Comparison of ENCODE assay signal across 8 cellular contexts in genomic region chr11:11010624-11011127, GRCh38.
DNase-seq lines count a peak whose midpoint lies in the region; ATAC-seq and TF ChIP-seq lines count a peak whose summit lies in the region.

No MANE protein-coding gene starts in this region.

- no peaks in the 10 kb centered on the region for H4K20me1 ChIP-seq in SK-N-SH (ENCODE audit: insufficient read depth)

- POLR2A ChIA-PET in SK-N-SH (lab: Yijun Ruan, JAX), result no interaction called here

- TF ChIP-seq POLR2A in GM18505 (IDR thresholded peaks at IDR 0.05; ENCODE audit: borderline replicate concordance, extremely low read depth, insufficient read depth, insufficient read length), result no peak

- CTCF ChIA-PET in SK-N-SH (lab: Yijun Ruan, JAX), result interaction anchor here (1.0 to 3.5 kb wide), 8 partner anchors 9 to 78 kb away, joined by 3 to 25 read pairs (median 4); no protein-coding TSS in a partner anchor

- no peak overlapping the region for H3K9ac ChIP-seq in SK-N-SH

- no peaks in the 10 kb centered on the region for H3K36me3 ChIP-seq in SK-N-SH (replicated peaks in 1 of 2; ENCODE audit: control insufficient read depth in 1 of 2, insufficient read depth in 2 of 2, low read length in 1 of 2)
- no peaks in the 10 kb centered on the region for H3K36me3 ChIP-seq in heart right ventricle

- H2AFZ ChIP-seq in SK-N-SH (ENCODE audit: low read depth), result no peak overlapping the region

- TF ChIP-seq CTCF in GM12875 (IDR thresholded peaks at IDR 0.05; ENCODE audit: borderline replicate concordance, insufficient read depth, low read depth, low read length) (0 out of 2 replicates have a peak, but pooled peaks have one; percentile 18), SK-N-SH (IDR thresholded peaks at IDR 0.05) (peak; percentile 32; the same call in 1 of the 2 replicates), heart right ventricle (IDR thresholded peaks at IDR 0.05) (peak in 8 of 9 donors; percentile 12 to 66 (median 52))

- no peaks in the 10 kb centered on the region for H3F3A ChIP-seq in SK-N-SH (replicated peaks; ENCODE audit: insufficient read depth)

- H3K27me3 ChIP-seq in SK-N-SH (ENCODE audit: insufficient read depth), result no peaks in the 10 kb centered on the region
- H3K27me3 ChIP-seq in heart right ventricle, result peaks cover 0 to 29% (median 12%) of the 10 kb centered on the region in 7 donors

- TF ChIP-seq RAD21 in SK-N-SH (IDR thresholded peaks at IDR 0.05; ENCODE audit: low read length), result peak; percentile 32; the same call in 1 of the 2 replicates

- H3K4me2 ChIP-seq in SK-N-SH, result no peak overlapping the region

- H3K9me3 ChIP-seq in SK-N-SH (0 out of 2 replicates have a peak, but pooled peaks cover 2% of the 10 kb centered on the region), heart right ventricle (peaks cover 0 to 3% (median 0%) of the 10 kb centered on the region in 11 donors)

- H3K27ac ChIP-seq in SK-N-SH (ENCODE audit: low read depth in 2 of 2, low read length in 1 of 2) (no peak overlapping the region), heart right ventricle (no peak overlapping the region)

- WGBS in SK-N-SH (ENCODE audit: low lambda C conversion rate), result 17% methylated on average over 7 of the region's 8 CpGs
- WGBS in heart right ventricle, 2 donors, result 8 to 11% methylated on average over 7 of the region's 8 CpGs

- H3K4me1 ChIP-seq in SK-N-SH (ENCODE audit: control insufficient read depth in 1 of 2, insufficient read depth in 2 of 2, low read depth in 1 of 2, low read length in 1 of 2) (peaks cover 0 to 10% of the 10 kb centered on the region in 2 experiments; a peak in 2 of 4 replicates), heart right ventricle (peaks cover 0 to 11% (median 3%) of the 10 kb centered on the region in 9 donors)

- H3K79me2 ChIP-seq in SK-N-SH (ENCODE audit: insufficient read depth), result no peaks in the 10 kb centered on the region

- peak; percentile 45 for DNase-seq in SK-N-SH
- DNase-seq in heart right ventricle, result peak; percentile 31 to 49
- DNase-seq in retina, result peak; percentile 77
- no peak for DNase-seq in DMS153 (lab: John Stamatoyannopoulos, UW)

- no peak for TF ChIP-seq EP300 in SK-N-SH (IDR thresholded peaks at IDR 0.05; ENCODE audit: borderline replicate concordance in 1 of 2, low read depth in 1 of 2, low read length in 1 of 2)

- H3K9me2 ChIP-seq in SK-N-SH, result no peaks in the 10 kb centered on the region

- intact Hi-C loops in heart right ventricle (cut with DNase I), result no loop called here

- no peak overlapping the region for H3K4me3 ChIP-seq in GM12875 (ENCODE audit: low read depth, low read length)
- no peak overlapping the region for H3K4me3 ChIP-seq in SK-N-SH (ENCODE audit: low read depth in 2 of 2, low read length in 1 of 2)
- no peak overlapping the region for H3K4me3 ChIP-seq in heart right ventricle

- peak; percentile 67 to 95 (median 84) for ATAC-seq in heart right ventricle
- ATAC-seq in GM18505 (IDR thresholded peaks at IDR 0.05; ENCODE audit: unreplicated experiment), result no peak
- ATAC-seq in HG02642 (IDR thresholded peaks at IDR 0.05; ENCODE audit: poor library complexity, unreplicated experiment), result no peak
- ATAC-seq in HG02852 (IDR thresholded peaks at IDR 0.05; ENCODE audit: unreplicated experiment), result no peak

TF ChIP-seq in SK-N-SH, 30 proteins besides CTCF, POLR2A, EP300 and RAD21:
- TF ChIP-seq TCF12 (IDR thresholded peaks at IDR 0.05), result no peak
- TF ChIP-seq GATA2 (CRISPR knock-in tag; IDR thresholded peaks at IDR 0.05), result no peak
- peak; percentile 39 for TF ChIP-seq SMC3 (IDR thresholded peaks at IDR 0.05; ENCODE audit: low read depth, low read length)
- no peak for TF ChIP-seq USF2 (IDR thresholded peaks at IDR 0.05; ENCODE audit: borderline replicate concordance, low read depth, low read length)

Comparison
In these comparisons a context has a peak if more than half of its experiments do, and no peak if none do; other contexts are left out.
1. ATAC-seq: peak in heart right ventricle (8 of 8); none in GM18505 (single experiment), HG02642 (single experiment) and HG02852 (single experiment).
2. Peak in every context shown above with its lines, with median percentiles within 50 percentile points of each other: CTCF ChIP-seq.